Comparison of ENCODE assay signal across 1 cellular context in the genomic region with DNA sequence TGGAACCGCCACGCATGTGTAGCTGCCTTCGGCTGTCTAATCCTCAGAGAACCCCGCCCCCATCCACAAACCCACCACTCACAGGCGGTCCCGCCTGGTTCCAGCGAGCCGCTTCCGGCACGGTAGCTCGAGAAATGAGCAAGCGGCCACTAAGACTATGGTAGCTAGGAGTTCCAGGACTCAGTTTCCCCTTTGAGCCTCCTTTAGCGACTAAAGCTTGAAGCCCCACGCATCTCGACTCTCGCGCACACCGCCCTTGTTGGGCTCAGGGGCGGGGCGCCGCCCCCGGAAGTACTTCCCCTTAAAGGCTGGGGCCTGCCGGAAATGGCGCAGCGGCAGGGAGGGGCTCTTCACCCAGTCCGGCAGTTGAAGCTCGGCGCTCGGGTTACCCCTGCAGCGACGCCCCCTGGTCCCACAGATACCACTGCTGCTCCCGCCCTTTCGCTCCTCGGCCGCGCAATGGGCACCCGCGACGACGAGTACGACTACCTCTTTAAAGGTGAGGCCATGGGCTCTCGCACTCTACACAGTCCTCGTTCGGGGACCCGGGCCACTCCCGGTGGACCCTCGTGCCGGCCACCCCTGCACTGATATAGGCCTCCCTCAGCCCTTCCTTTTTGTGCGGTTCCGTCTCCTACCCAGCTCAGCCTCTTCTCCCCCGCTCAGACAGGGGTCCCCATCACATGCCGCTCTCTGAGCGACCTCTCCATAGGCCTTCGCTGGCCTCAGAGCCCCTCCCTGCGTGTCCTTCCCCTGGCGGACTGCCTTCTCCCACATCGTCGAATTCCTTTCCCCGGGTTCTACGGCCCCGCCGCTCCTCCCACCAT.
TF ChIP-seq lines count a peak whose summit lies in the region.

A gene (plus strand): TSS at position 365 of the 827 bp plus-strand sequence. CDS start 95 bp downstream, at position 460.

TF ChIP-seq in SK-N-SH, 30 proteins besides CTCF, POLR2A, EP300 and RAD21 (continued from another document):
- TF ChIP-seq, protein P1, sequence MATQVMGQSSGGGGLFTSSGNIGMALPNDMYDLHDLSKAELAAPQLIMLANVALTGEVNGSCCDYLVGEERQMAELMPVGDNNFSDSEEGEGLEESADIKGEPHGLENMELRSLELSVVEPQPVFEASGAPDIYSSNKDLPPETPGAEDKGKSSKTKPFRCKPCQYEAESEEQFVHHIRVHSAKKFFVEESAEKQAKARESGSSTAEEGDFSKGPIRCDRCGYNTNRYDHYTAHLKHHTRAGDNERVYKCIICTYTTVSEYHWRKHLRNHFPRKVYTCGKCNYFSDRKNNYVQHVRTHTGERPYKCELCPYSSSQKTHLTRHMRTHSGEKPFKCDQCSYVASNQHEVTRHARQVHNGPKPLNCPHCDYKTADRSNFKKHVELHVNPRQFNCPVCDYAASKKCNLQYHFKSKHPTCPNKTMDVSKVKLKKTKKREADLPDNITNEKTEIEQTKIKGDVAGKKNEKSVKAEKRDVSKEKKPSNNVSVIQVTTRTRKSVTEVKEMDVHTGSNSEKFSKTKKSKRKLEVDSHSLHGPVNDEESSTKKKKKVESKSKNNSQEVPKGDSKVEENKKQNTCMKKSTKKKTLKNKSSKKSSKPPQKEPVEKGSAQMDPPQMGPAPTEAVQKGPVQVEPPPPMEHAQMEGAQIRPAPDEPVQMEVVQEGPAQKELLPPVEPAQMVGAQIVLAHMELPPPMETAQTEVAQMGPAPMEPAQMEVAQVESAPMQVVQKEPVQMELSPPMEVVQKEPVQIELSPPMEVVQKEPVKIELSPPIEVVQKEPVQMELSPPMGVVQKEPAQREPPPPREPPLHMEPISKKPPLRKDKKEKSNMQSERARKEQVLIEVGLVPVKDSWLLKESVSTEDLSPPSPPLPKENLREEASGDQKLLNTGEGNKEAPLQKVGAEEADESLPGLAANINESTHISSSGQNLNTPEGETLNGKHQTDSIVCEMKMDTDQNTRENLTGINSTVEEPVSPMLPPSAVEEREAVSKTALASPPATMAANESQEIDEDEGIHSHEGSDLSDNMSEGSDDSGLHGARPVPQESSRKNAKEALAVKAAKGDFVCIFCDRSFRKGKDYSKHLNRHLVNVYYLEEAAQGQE (IDR thresholded peaks at IDR 0.05; ENCODE audit: low read depth, low read length) = no peak
- TF ChIP-seq GATA2 (CRISPR knock-in tag; IDR thresholded peaks at IDR 0.05) = no peak
- peak; percentile 55; the same call in 1 of the 2 replicates for TF ChIP-seq YY1 (IDR thresholded peaks at IDR 0.05; ENCODE audit: low read depth)
- peak; percentile 40; the same call in 1 of the 2 replicates for TF ChIP-seq RXRA (IDR thresholded peaks at IDR 0.05; ENCODE audit: borderline replicate concordance, low read depth)
- TF ChIP-seq EZH2phosphoT487 (IDR thresholded peaks at IDR 0.05; ENCODE audit: borderline replicate concordance, low read depth) = no peak
- peak; percentile 41; the same call in 1 of the 2 replicates for TF ChIP-seq MEF2A (IDR thresholded peaks at IDR 0.05; ENCODE audit: borderline replicate concordance, low read depth)
- no peak for TF ChIP-seq FOXM1 (IDR thresholded peaks at IDR 0.05; ENCODE audit: low read depth)
- no peak for TF ChIP-seq FOSL2 (IDR thresholded peaks at IDR 0.05; ENCODE audit: borderline replicate concordance, low read depth)
- TF ChIP-seq SIN3A (IDR thresholded peaks at IDR 0.05; ENCODE audit: borderline replicate concordance, low read depth, low read length) = peak; percentile 20; the same call in 1 of the 2 replicates
- TF ChIP-seq, protein P2, sequence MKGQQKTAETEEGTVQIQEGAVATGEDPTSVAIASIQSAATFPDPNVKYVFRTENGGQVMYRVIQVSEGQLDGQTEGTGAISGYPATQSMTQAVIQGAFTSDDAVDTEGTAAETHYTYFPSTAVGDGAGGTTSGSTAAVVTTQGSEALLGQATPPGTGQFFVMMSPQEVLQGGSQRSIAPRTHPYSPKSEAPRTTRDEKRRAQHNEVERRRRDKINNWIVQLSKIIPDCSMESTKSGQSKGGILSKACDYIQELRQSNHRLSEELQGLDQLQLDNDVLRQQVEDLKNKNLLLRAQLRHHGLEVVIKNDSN (IDR thresholded peaks at IDR 0.05; ENCODE audit: borderline replicate concordance, low read depth) = no peak
- peak; percentile 18 for TF ChIP-seq NRF1 (IDR thresholded peaks at IDR 0.05; ENCODE audit: low read depth, low read length)
- TF ChIP-seq MXI1 (IDR thresholded peaks at IDR 0.05; ENCODE audit: low read depth, low read length) = peak; percentile 67
- TF ChIP-seq NFIC (IDR thresholded peaks at IDR 0.05; ENCODE audit: borderline replicate concordance) = peak; percentile 13; the same call in 1 of the 2 replicates
- TF ChIP-seq, protein P3, sequence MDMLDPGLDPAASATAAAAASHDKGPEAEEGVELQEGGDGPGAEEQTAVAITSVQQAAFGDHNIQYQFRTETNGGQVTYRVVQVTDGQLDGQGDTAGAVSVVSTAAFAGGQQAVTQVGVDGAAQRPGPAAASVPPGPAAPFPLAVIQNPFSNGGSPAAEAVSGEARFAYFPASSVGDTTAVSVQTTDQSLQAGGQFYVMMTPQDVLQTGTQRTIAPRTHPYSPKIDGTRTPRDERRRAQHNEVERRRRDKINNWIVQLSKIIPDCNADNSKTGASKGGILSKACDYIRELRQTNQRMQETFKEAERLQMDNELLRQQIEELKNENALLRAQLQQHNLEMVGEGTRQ (IDR thresholded peaks at IDR 0.05; ENCODE audit: borderline replicate concordance, low read depth, low read length) = no peak
- 0 out of 2 replicates have a peak, but pooled peaks have one; percentile 19 for TF ChIP-seq FOXJ3 (CRISPR knock-in tag; IDR thresholded peaks at IDR 0.05)
- TF ChIP-seq JUND (IDR thresholded peaks at IDR 0.05) = 0 out of 2 replicates have a peak, but pooled peaks have one; percentile 15
- TF ChIP-seq TEAD4 (IDR thresholded peaks at IDR 0.05; ENCODE audit: borderline replicate concordance, insufficient read depth) = peak; percentile 96
- peak; percentile 99 for TF ChIP-seq POLR2AphosphoS5 (IDR thresholded peaks at IDR 0.05; ENCODE audit: low read depth, low read length)
- peak; percentile 29; the same call in 1 of the 2 replicates for TF ChIP-seq SMC3 (IDR thresholded peaks at IDR 0.05; ENCODE audit: low read depth, low read length)
- TF ChIP-seq RFX5 (IDR thresholded peaks at IDR 0.05; ENCODE audit: low read length) = no peak
- TF ChIP-seq GABPA (IDR thresholded peaks at IDR 0.05; ENCODE audit: low read depth) = peak; percentile 98
- TF ChIP-seq ELF1 (IDR thresholded peaks at IDR 0.05) = peak; percentile 82
- TF ChIP-seq, protein P4, sequence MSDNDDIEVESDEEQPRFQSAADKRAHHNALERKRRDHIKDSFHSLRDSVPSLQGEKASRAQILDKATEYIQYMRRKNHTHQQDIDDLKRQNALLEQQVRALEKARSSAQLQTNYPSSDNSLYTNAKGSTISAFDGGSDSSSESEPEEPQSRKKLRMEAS (IDR thresholded peaks at IDR 0.05; ENCODE audit: low read depth) = peak; percentile 63; the same call in 1 of the 2 replicates
- TF ChIP-seq, protein P5, sequence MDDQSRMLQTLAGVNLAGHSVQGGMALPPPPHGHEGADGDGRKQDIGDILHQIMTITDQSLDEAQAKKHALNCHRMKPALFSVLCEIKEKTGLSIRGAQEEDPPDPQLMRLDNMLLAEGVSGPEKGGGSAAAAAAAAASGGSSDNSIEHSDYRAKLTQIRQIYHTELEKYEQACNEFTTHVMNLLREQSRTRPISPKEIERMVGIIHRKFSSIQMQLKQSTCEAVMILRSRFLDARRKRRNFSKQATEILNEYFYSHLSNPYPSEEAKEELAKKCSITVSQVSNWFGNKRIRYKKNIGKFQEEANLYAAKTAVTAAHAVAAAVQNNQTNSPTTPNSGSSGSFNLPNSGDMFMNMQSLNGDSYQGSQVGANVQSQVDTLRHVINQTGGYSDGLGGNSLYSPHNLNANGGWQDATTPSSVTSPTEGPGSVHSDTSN (IDR thresholded peaks at IDR 0.05) = peak; percentile 59
TF ChIP-seq in SK-N-SH: peak in this region for 18.
